ENCODE assay signal across 23 cellular contexts in the genomic region with DNA sequence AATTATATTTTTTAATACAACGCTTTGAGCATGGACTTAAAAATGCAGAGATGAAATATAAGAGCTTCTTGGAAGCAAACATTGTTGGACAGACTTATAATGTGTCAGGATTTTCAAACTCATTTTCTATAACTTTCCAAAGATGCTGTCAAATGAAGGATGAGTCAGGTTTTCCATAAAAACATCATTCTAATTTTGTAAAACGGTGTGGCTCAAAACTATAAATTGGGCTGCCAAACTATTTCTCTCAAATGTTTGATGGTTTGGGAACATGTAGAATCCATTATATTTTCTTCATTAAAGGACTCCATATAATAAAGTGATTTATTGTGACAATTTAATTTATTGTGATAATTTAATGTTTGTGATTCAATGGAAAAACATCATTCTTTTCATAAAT.
"Had no signal": no experiment of that assay in that cellular context is flagged by ENCODE, and none has a peak within 500 bp of the region (broad histone marks: within the 10 kb centered on the region; RNA-seq: fewer than 3 reads in every experiment).

No MANE protein-coding gene starts in this region.

- H3K4me3 Mint-ChIP-seq: activated naive CD4-positive, alpha-beta T cell treated with anti-CD3 and anti-CD28 coated beads, Interleukin-2, amount 10 ng/mL, durations not matched to agents 7 days and 5 days; activated naive CD8-positive, alpha-beta T cell treated with anti-CD3 and anti-CD28 coated beads, Interleukin-2, amount 50 U/mL, for 24 hours; central memory CD8-positive, alpha-beta T cell had no signal

- DNase-seq: activated CD4-positive, CD25-positive, alpha-beta regulatory T cell treated with anti-CD3 and anti-CD28 coated beads, Interleukin-2, amount 50 U/mL, for 72 hours; activated CD8-positive, alpha-beta memory T cell treated with anti-CD3 and anti-CD28 coated beads for 24 hours; activated CD8-positive, alpha-beta memory T cell treated with anti-CD3 and anti-CD28 coated beads, Interleukin-2, amount 50 U/mL, for 48 hours; activated effector memory CD4-positive, alpha-beta T cell treated with Interleukin-2 at 50 U/mL for 16 hours; activated naive CD4-positive, alpha-beta T cell treated with anti-CD3 and anti-CD28 coated beads, Interleukin-2, amount 10 ng/mL, durations not matched to agents 7 days and 5 days; activated naive CD8-positive, alpha-beta T cell treated with anti-CD3 and anti-CD28 coated beads, Interleukin-2, amount 50 U/mL, for 24 hours; activated T-cell treated with anti-CD3 and anti-CD28 coated beads, Interleukin-2, amount 50 U/mL, for 48 hours; anterior cingulate cortex; colonic mucosa; foreskin melanocyte; left lung; mammary epithelial cell; occipital lobe; stomach; SW 1271; T-helper 2 cell had no signal

- H3K27me3 ChIP-seq: colonic mucosa, esophagus muscularis mucosa, left lung, right atrium auricular region, stomach had no signal

- H3K4me3 ChIP-seq: colonic mucosa, esophagus muscularis mucosa, left lung, right atrium auricular region, skin epidermis, stomach had no signal

- H3K9me3 Mint-ChIP-seq: activated naive CD4-positive, alpha-beta T cell treated with anti-CD3 and anti-CD28 coated beads, Interleukin-2, amount 10 ng/mL, durations not matched to agents 7 days and 5 days had no signal

- H3K36me3 ChIP-seq: colonic mucosa, esophagus muscularis mucosa, left lung, right atrium auricular region, stomach had no signal

- H3K27me3 Mint-ChIP-seq: activated naive CD4-positive, alpha-beta T cell treated with anti-CD3 and anti-CD28 coated beads, Interleukin-2, amount 10 ng/mL, durations not matched to agents 7 days and 5 days; activated naive CD8-positive, alpha-beta T cell treated with anti-CD3 and anti-CD28 coated beads, Interleukin-2, amount 50 U/mL, for 24 hours; brain; central memory CD8-positive, alpha-beta T cell; progenitor cell of endocrine pancreas had no signal

- H3K9me3 ChIP-seq: colonic mucosa, esophagus muscularis mucosa, left lung, right atrium auricular region, stomach had no signal

- H3K36me3 Mint-ChIP-seq: activated naive CD4-positive, alpha-beta T cell treated with anti-CD3 and anti-CD28 coated beads, Interleukin-2, amount 10 ng/mL, durations not matched to agents 7 days and 5 days had no signal

- ATAC-seq: activated naive CD8-positive, alpha-beta T cell treated with anti-CD3 and anti-CD28 coated beads, Interleukin-2, amount 50 U/mL, for 24 hours; left lung had no signal

- H3K27ac Mint-ChIP-seq: activated naive CD4-positive, alpha-beta T cell treated with anti-CD3 and anti-CD28 coated beads, Interleukin-2, amount 10 ng/mL, durations not matched to agents 7 days and 5 days; activated naive CD8-positive, alpha-beta T cell treated with anti-CD3 and anti-CD28 coated beads, Interleukin-2, amount 50 U/mL, for 24 hours; progenitor cell of endocrine pancreas had no signal

- H3K4me1 ChIP-seq: colonic mucosa, esophagus muscularis mucosa, left lung, right atrium auricular region, stomach had no signal

- H3K27ac ChIP-seq: colonic mucosa, esophagus muscularis mucosa, left lung, right atrium auricular region, skin epidermis, stomach had no signal

- FAIRE-seq: endometrium had no signal

- H3K4me1 Mint-ChIP-seq: activated naive CD4-positive, alpha-beta T cell treated with anti-CD3 and anti-CD28 coated beads, Interleukin-2, amount 10 ng/mL, durations not matched to agents 7 days and 5 days; activated naive CD8-positive, alpha-beta T cell treated with anti-CD3 and anti-CD28 coated beads, Interleukin-2, amount 50 U/mL, for 24 hours; central memory CD8-positive, alpha-beta T cell had no signal
